Comparison of ENCODE assay signal across 2 cellular contexts in genomic region chr4:41426523-41426922, GRCh38.
TF ChIP-seq lines count a peak whose summit lies in the region.

No MANE protein-coding gene starts in this region.

TF ChIP-seq in liver, 16 proteins besides CTCF, POLR2A, EP300 and RAD21 (continued from another document):
- TF ChIP-seq REST (IDR thresholded peaks at IDR 0.05) (peak; percentile 33), MAX (IDR thresholded peaks at IDR 0.05) (peak; percentile 73), JUND (IDR thresholded peaks at IDR 0.05) (peak; percentile 46 to 88), FOXA1 (IDR thresholded peaks at IDR 0.05) (peak; percentile 93), SP1 (IDR thresholded peaks at IDR 0.05) (peak; percentile 66), HNF4G (IDR thresholded peaks at IDR 0.05) (no peak), RXRA (IDR thresholded peaks at IDR 0.05) (peak; percentile 33 to 83), FOXA2 (IDR thresholded peaks at IDR 0.05) (peak; percentile 96), EGR1 (IDR thresholded peaks at IDR 0.05; ENCODE audit: low read depth in 2 of 2) (peak in 1 of 2 donors; percentile 85), HNF4A (conservative IDR thresholded peaks at IDR 0.05) (peak; percentile 58 to 71), ZBTB33 (IDR thresholded peaks at IDR 0.05) (peak; percentile 38), ATF3 (IDR thresholded peaks at IDR 0.05) (no peak), TAF1 (conservative IDR thresholded peaks at IDR 0.05) (no peak), NR2F2 (IDR thresholded peaks at IDR 0.05) (no peak), YY1 (IDR thresholded peaks at IDR 0.05) (peak; percentile 62)

TF ChIP-seq in HepG2, 621 proteins besides CTCF, POLR2A, EP300 and RAD21 (continued from another document):
- TF ChIP-seq, protein P1, sequence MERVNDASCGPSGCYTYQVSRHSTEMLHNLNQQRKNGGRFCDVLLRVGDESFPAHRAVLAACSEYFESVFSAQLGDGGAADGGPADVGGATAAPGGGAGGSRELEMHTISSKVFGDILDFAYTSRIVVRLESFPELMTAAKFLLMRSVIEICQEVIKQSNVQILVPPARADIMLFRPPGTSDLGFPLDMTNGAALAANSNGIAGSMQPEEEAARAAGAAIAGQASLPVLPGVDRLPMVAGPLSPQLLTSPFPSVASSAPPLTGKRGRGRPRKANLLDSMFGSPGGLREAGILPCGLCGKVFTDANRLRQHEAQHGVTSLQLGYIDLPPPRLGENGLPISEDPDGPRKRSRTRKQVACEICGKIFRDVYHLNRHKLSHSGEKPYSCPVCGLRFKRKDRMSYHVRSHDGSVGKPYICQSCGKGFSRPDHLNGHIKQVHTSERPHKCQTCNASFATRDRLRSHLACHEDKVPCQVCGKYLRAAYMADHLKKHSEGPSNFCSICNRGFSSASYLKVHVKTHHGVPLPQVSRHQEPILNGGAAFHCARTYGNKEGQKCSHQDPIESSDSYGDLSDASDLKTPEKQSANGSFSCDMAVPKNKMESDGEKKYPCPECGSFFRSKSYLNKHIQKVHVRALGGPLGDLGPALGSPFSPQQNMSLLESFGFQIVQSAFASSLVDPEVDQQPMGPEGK (CRISPR knock-in tag; IDR thresholded peaks at IDR 0.05): no peak
- TF ChIP-seq MXI1 (IDR thresholded peaks at IDR 0.05; ENCODE audit: borderline replicate concordance, low read depth, low read length): no peak
- no peak for TF ChIP-seq MIER3 (CRISPR knock-in tag; IDR thresholded peaks at IDR 0.05; ENCODE audit: borderline replicate concordance)
